In the genomic region with DNA sequence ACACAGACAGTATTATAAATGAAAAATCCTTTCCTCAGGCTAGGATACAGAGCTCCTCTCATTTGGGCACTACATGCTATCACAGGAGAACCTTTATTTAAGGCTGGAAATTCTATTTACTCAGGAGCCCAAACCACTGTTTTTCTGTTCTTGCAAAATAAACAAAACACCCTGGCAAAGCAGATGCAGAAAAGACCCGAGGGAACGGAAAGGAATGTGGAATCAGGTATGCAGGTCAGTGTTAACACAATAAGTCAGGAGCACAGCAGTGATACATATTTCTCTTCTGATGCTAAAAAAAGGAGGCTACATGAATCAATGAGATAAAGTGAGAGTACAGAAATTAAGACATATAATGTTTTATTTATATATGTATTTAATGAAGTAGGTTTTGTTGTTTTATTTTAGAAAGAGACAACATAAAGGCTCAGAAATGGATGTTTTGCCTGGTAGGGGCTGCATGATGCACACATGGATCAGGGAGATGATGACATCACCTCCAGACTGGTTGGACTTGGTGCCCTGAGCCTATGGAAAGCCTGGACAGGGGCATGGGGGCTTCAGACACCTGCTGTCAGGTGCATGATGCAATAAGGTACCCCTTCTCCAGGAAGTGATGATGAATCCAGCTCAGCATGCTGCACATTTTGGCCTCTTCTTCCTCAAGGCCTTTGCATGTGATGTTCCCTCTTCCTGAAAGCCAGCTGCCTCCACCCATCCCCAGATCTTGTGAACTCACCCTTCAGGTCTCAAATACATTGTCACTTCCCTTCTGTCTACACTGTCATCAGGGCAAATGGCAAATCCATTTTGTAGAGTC, we compare ENCODE assay signal across 15 cellular contexts. TPM values are rescaled to one million over a fixed set of nuclear protein-coding genes. Genes with fewer than 3 reads are reported as not detected.
A peak's percentile ranks its signal among the peaks of the same experiment; 100 is the strongest.
DNase-seq lines count a peak whose midpoint lies in the region; ATAC-seq, FAIRE-seq and TF ChIP-seq lines count a peak whose summit lies in the region.
"Had no signal": no experiment of that assay in that cellular context is flagged by ENCODE, and none has a peak within 500 bp of the region (broad histone marks: within the 10 kb centered on the region; RNA-seq: fewer than 3 reads in every experiment).

No MANE protein-coding gene starts in this region.

- H3K4me1 Mint-ChIP-seq in progenitor cell of endocrine pancreas (ENCODE audit: low read depth): peaks cover 64% of the 10 kb centered on the region
- no peaks in the 10 kb centered on the region for H3K4me1 Mint-ChIP-seq in activated naive CD8-positive, alpha-beta T cell treated with anti-CD3 and anti-CD28 coated beads, Interleukin-2, amount 50 U/mL, for 24 hours

- H3K4me3 Mint-ChIP-seq in progenitor cell of endocrine pancreas (ENCODE audit: low read depth): no peak overlapping the region
- no peak overlapping the region for H3K4me3 Mint-ChIP-seq in activated naive CD8-positive, alpha-beta T cell treated with anti-CD3 and anti-CD28 coated beads, Interleukin-2, amount 50 U/mL, for 24 hours
- H3K4me3 Mint-ChIP-seq: CD8-positive, alpha-beta T cell had no signal

- H3K36me3 ChIP-seq in bronchial epithelial cell (ENCODE audit: control insufficient read depth, insufficient read depth, low read length): no peaks in the 10 kb centered on the region

- no peak for FAIRE-seq in bronchial epithelial cell (lab: Jason Lieb, UNC)
- FAIRE-seq in D721Med (lab: Jason Lieb, UNC): no peak

- TF ChIP-seq CTCF in bronchial epithelial cell (IDR thresholded peaks at IDR 0.05; ENCODE audit: insufficient read depth, low read length, severe bottlenecking) (no peak), progenitor cell of endocrine pancreas (IDR thresholded peaks at IDR 0.05; ENCODE audit: unreplicated experiment) (no peak), D721Med (IDR thresholded peaks at IDR 0.05; ENCODE audit: insufficient read depth, missing control alignments) (no peak)

- H3K27me3 ChIP-seq in bronchial epithelial cell (ENCODE audit: control insufficient read depth, insufficient read depth, low read length): no peaks in the 10 kb centered on the region

- H3K27ac Mint-ChIP-seq in progenitor cell of endocrine pancreas: peak overlapping the region; percentile 44
- no peak overlapping the region for H3K27ac Mint-ChIP-seq in activated naive CD8-positive, alpha-beta T cell treated with anti-CD3 and anti-CD28 coated beads, Interleukin-2, amount 50 U/mL, for 24 hours
- H3K27ac Mint-ChIP-seq: CD8-positive, alpha-beta T cell had no signal

- H3K36me3 Mint-ChIP-seq in progenitor cell of endocrine pancreas (ENCODE audit: insufficient read depth): no peaks in the 10 kb centered on the region
- H3K36me3 Mint-ChIP-seq in activated naive CD8-positive, alpha-beta T cell treated with anti-CD3 and anti-CD28 coated beads, Interleukin-2, amount 50 U/mL, for 24 hours (ENCODE audit: low read depth): no peaks in the 10 kb centered on the region

- DNase-seq in NCI-H146 (lab: John Stamatoyannopoulos, UW) (peak; percentile 37), NCI-H146 treated with DMSO at 0.1 percent for 48 hours (lab: John Stamatoyannopoulos, UW; ENCODE audit: unreplicated experiment) (no peak), NCI-H69 (lab: John Stamatoyannopoulos, UW) (peak; percentile 61), bronchial epithelial cell (ENCODE audit: low read depth) (peak; percentile 38), progenitor cell of endocrine pancreas (ENCODE audit: low spot score, unreplicated experiment) (no peak), D721Med (ENCODE audit: insufficient read length, low spot score) (no peak)
- no peak for DNase-seq in activated naive CD8-positive, alpha-beta T cell treated with anti-CD3 and anti-CD28 coated beads, Interleukin-2, amount 50 U/mL, for 24 hours
- DNase-seq in activated CD4-positive, CD25-positive, alpha-beta regulatory T cell (lab: John Stamatoyannopoulos, UW): no peak
- DNase-seq: CD8-positive, alpha-beta T cell; DMS 273 treated with DMSO at 0.1 percent for 48 hours; GOT3; Karpas-422; NCI-H2029 treated with DMSO at 0.1 percent for 48 hours; NCI-H446 treated with DMSO at 0.1 percent for 48 hours; SIG-M5 had no signal

- no peaks in the 10 kb centered on the region for H3K9me3 Mint-ChIP-seq in progenitor cell of endocrine pancreas (ENCODE audit: low read depth)
- no peaks in the 10 kb centered on the region for H3K9me3 Mint-ChIP-seq in activated naive CD8-positive, alpha-beta T cell treated with anti-CD3 and anti-CD28 coated beads, Interleukin-2, amount 50 U/mL, for 24 hours
- H3K9me3 Mint-ChIP-seq: CD8-positive, alpha-beta T cell had no signal

- no peaks in the 10 kb centered on the region for H3K27me3 Mint-ChIP-seq in progenitor cell of endocrine pancreas
- H3K27me3 Mint-ChIP-seq in activated naive CD8-positive, alpha-beta T cell treated with anti-CD3 and anti-CD28 coated beads, Interleukin-2, amount 50 U/mL, for 24 hours: no peaks in the 10 kb centered on the region

- no peak overlapping the region for H3K4me3 ChIP-seq in bronchial epithelial cell (ENCODE audit: low read depth, low read length)

- ATAC-seq in activated naive CD8-positive, alpha-beta T cell treated with anti-CD3 and anti-CD28 coated beads, Interleukin-2, amount 50 U/mL, for 24 hours: no peak
- ATAC-seq: CD8-positive, alpha-beta T cell had no signal

RNA-seq across cellular contexts. Expression of a gene that starts 19.0 kb away (rescaled TPM):
- total RNA-seq in bronchial epithelial cell (69.5 and 187 TPM in 2 replicates), progenitor cell of endocrine pancreas (617 and 649 TPM in 2 replicates)
- total RNA-seq: CD8-positive, alpha-beta T cell had no signal

Comparison
In these comparisons a context has a peak if more than half of its experiments do, and no peak if none do; other contexts are left out.
1. DNase-seq: peak in NCI-H146 (single experiment), NCI-H69 (single experiment) and bronchial epithelial cell (single experiment); none in NCI-H146 treated with DMSO at 0.1 percent for 48 hours (single experiment), progenitor cell of endocrine pancreas (single experiment), activated naive CD8-positive, alpha-beta T cell treated with anti-CD3 and anti-CD28 coated beads, Interleukin-2, amount 50 U/mL, for 24 hours (single experiment), activated CD4-positive, CD25-positive, alpha-beta regulatory T cell (0 of 4) and D721Med (single experiment).